Comparison of ENCODE assay signal across 8 cellular contexts in the genomic region with DNA sequence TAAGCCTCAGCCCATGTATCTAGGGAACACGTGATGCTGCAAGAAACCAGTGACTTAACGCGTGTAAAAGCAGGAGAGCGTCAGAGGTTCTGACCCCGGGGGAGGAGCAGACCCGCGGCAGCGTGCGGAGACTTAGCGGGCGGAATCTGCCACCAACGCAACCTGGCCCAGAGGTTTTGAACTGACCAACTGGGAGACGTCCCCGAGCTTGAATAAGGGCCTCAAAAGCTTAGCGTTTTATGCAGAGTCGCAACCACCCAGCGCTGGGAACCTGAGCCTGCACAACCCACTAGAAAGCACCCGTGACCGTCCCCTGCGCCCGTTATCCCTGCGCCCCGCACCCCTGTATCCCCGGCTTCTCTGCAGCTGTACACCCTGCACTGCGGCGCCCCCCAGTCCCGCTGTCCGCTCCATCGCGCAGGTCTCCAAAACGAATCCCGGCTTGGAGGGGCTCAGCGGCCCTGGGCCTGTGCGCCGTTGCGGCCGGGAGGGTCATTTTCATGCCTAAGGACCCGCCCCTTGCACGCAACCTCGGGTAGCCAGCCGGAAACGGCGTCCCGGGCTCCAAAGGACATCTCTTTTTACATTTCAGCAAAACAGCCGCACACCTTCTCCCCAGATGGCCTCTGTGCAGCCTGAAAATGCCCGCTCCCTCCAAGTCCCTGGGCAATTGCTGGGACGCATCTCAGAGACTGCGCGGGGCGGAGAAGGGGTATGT. TPM values are rescaled to one million over a fixed set of nuclear protein-coding genes. Genes with fewer than 3 reads are reported as not detected.
DNase-seq lines count a peak whose midpoint lies in the region; ATAC-seq and TF ChIP-seq lines count a peak whose summit lies in the region.
"Had no signal": no experiment of that assay in that cellular context is flagged by ENCODE, and none has a peak within 500 bp of the region (broad histone marks: within the 10 kb centered on the region; RNA-seq: fewer than 3 reads in every experiment).

No MANE protein-coding gene starts in this region.

- no peaks in the 10 kb centered on the region for H3K9me3 Mint-ChIP-seq in activated naive CD4-positive, alpha-beta T cell treated with anti-CD3 and anti-CD28 coated beads, Interleukin-2, amount 50 U/mL, for 72 hours

- H3K4me1 ChIP-seq in heart right ventricle (peaks cover 0 to 16% (median 12%) of the 10 kb centered on the region in 9 donors), thyroid gland (peaks cover 10 to 13% of the 10 kb centered on the region in 2 donors)

- peaks cover 0 to 58% (median 37%) of the 10 kb centered on the region in 7 donors for H3K27me3 ChIP-seq in heart right ventricle
- peaks cover 21% of the 10 kb centered on the region for H3K27me3 ChIP-seq in thyroid gland

- H3K4me3 ChIP-seq in heart right ventricle: peak overlapping the region; percentile 12 to 63 (median 51)
- no peak overlapping the region for H3K4me3 ChIP-seq in thyroid gland (replicated peaks in 1 of 3)
- H3K4me3 ChIP-seq: SJSA1 had no signal

- TF ChIP-seq CTCF in heart right ventricle (IDR thresholded peaks at IDR 0.05) (no peak), thyroid gland (IDR thresholded peaks at IDR 0.05) (no peak)

- DNase-seq in activated naive CD4-positive, alpha-beta T cell treated with anti-CD3 and anti-CD28 coated beads, Interleukin-2, amount 50 U/mL, for 72 hours (ENCODE audit: low spot score in 2 of 2): peak in 1 of 2 donors; percentile 45
- DNase-seq in heart right ventricle: peak; percentile 42 to 50
- DNase-seq in pons (ENCODE audit: low spot score): peak; percentile 35
- no peak for DNase-seq in effector CD4-positive, alpha-beta T cell
- DNase-seq in thyroid gland: no peak

- H3K36me3 ChIP-seq in heart right ventricle: no peaks in the 10 kb centered on the region
- no peaks in the 10 kb centered on the region for H3K36me3 ChIP-seq in thyroid gland
- H3K36me3 ChIP-seq: SJSA1 had no signal

- no peak for TF ChIP-seq POLR2A in thyroid gland (IDR thresholded peaks at IDR 0.05)

- 4 to 7% methylated on average over 50 of the region's 50 CpGs for WGBS in heart right ventricle, 2 donors
- WGBS in thyroid gland, 2 donors: 4 to 9% methylated on average over 21 to 29 of the region's 50 CpGs

- H3K27ac Mint-ChIP-seq in activated naive CD4-positive, alpha-beta T cell treated with anti-CD3 and anti-CD28 coated beads, Interleukin-2, amount 50 U/mL, for 72 hours: no peak overlapping the region

- intact Hi-C loops in heart right ventricle (cut with DNase I) (no loop called here), thyroid gland (cut with DNase I) (no loop called here)

- H3K27ac ChIP-seq in heart right ventricle: peak overlapping the region in 2 of 10 donors; percentile 20 to 44
- H3K27ac ChIP-seq in thyroid gland: no peak overlapping the region
- H3K27ac ChIP-seq: SJSA1 had no signal

- H3K36me3 Mint-ChIP-seq in activated naive CD4-positive, alpha-beta T cell treated with anti-CD3 and anti-CD28 coated beads, Interleukin-2, amount 50 U/mL, for 72 hours: no peaks in the 10 kb centered on the region

- ATAC-seq in GM18498 (IDR thresholded peaks at IDR 0.05; ENCODE audit: unreplicated experiment): peak; percentile 73
- ATAC-seq in HG03442 (IDR thresholded peaks at IDR 0.05; ENCODE audit: unreplicated experiment): peak; percentile 72
- peak; percentile 79 to 94 for ATAC-seq in activated naive CD4-positive, alpha-beta T cell treated with anti-CD3 and anti-CD28 coated beads, Interleukin-2, amount 50 U/mL, for 72 hours
- ATAC-seq in heart right ventricle: peak; percentile 64 to 81 (median 72)

- H3K9me3 ChIP-seq in heart right ventricle (no peaks in the 10 kb centered on the region), thyroid gland (no peaks in the 10 kb centered on the region)
- H3K9me3 ChIP-seq: SJSA1 had no signal

RNA-seq across cellular contexts. Expression of a gene that starts 29.4 kb away (rescaled TPM):
- 1 to 10 TPM in 1 of 2 donors, under 1 TPM in 1; 0.91 to 2.4 TPM for total RNA-seq in activated naive CD4-positive, alpha-beta T cell treated with anti-CD3 and anti-CD28 coated beads, Interleukin-2, amount 50 U/mL, for 72 hours
- total RNA-seq in heart right ventricle (under 1 TPM in 7 of 10 donors, not detected in 3; 0.14 to 0.44 (median 0.34) TPM), thyroid gland (1 to 10 TPM in 3 of 4 donors, not detected in 1; 1.3 to 2.8 (median 2.8) TPM)
- under 1 TPM; 0.20 to 0.37 TPM for polyA plus RNA-seq in heart right ventricle
- total RNA-seq: SJSA1 had no signal

RNA-seq across cellular contexts. Expression of a gene that starts 39.4 kb away (rescaled TPM):
- total RNA-seq in activated naive CD4-positive, alpha-beta T cell treated with anti-CD3 and anti-CD28 coated beads, Interleukin-2, amount 50 U/mL, for 72 hours: 10 to 100 TPM; 43.3 to 43.6 TPM
- total RNA-seq in heart right ventricle (10 to 100 TPM in 1 of 10 donors, 1 to 10 TPM in 9; 5.2 to 11.2 (median 6.9) TPM), thyroid gland (10 to 100 TPM; 19.3 to 35.9 (median 24.7) TPM)
- 1 to 10 TPM; 7.1 to 8.8 TPM for polyA plus RNA-seq in heart right ventricle

RNA-seq across cellular contexts. Expression of a gene that starts 41.2 kb away (rescaled TPM):
- 100 to 1,000 TPM in 1 of 2 donors, 10 to 100 TPM in 1; 39.5 to 155 TPM for total RNA-seq in activated naive CD4-positive, alpha-beta T cell treated with anti-CD3 and anti-CD28 coated beads, Interleukin-2, amount 50 U/mL, for 72 hours
- total RNA-seq in heart right ventricle (10 to 100 TPM; 79.1 to 99.7 (median 89.9) TPM), thyroid gland (100 to 1,000 TPM in 2 of 4 donors, 10 to 100 TPM in 2; 34.8 to 204 (median 98.4) TPM)
- 10 to 100 TPM; 18.9 to 37.2 TPM for polyA plus RNA-seq in heart right ventricle

Comparison
In these comparisons a context has a peak if more than half of its experiments do, and no peak if none do; other contexts are left out.
1. DNase-seq: peak in heart right ventricle (2 of 2) and pons (single experiment); none in effector CD4-positive, alpha-beta T cell (single experiment) and thyroid gland (0 of 2).
2. H3K4me3 ChIP-seq: peak in heart right ventricle (10 of 10); none in thyroid gland (0 of 3).
3. Peak in every context shown above with its lines, with median percentiles within 50 percentile points of each other: ATAC-seq.